ENCODE assay signal across 8 cellular contexts in the genomic region with DNA sequence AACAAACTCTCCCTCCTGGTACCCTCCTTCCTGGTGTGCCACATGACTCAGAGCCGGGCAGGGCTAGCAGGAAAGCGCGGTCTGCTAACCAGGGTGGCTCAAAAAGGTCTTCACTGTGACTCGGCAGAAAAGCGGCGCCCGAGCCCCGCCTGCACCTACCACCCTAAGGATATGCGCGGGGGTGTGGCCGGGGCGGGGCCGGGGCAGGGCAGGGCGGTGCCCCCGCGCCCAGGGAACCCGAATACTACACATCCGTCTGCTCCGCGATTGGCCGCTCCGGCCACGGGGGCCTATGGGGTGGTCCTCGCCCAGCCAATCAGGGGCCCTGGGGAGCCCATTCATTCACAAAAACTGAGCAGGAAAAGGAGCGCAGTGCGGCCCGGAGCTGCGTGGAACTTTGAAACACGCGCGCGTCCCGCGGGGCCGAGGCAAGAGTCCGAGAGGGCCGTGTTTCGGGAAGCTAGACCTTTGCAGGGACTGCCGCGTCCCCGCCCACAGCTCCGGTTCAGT. TPM values are rescaled to one million over a fixed set of nuclear protein-coding genes. Genes with fewer than 3 reads are reported as not detected.
DNase-seq lines count a peak whose midpoint lies in the region; ATAC-seq and TF ChIP-seq lines count a peak whose summit lies in the region.

No MANE protein-coding gene starts in this region.

- H3K4me3 ChIP-seq in adipocyte (ENCODE audit: low read length) = peak overlapping the region; percentile 88
- H3K4me3 ChIP-seq in prostate gland = peak overlapping the region; percentile 49 to 51
- peak overlapping the region; percentile 68 for H3K4me3 ChIP-seq in urinary bladder (ENCODE audit: low read depth, low read length)

- intact Hi-C loops in left ventricle myocardium superior (cut with micrococcal nuclease) (no loop called here), prostate gland (cut with DNase I) (no loop called here)

- DNase-seq in GM13976 (ENCODE audit: low spot score) (peak; percentile 98), NCI-H1417 (lab: John Stamatoyannopoulos, UW) (peak; percentile 84 to 93 (median 89)), SW 1271 (lab: John Stamatoyannopoulos, UW) (peak; percentile 78 to 90), adipocyte (ENCODE audit: low read depth) (peak; percentile 92), left ventricle myocardium superior (peak; percentile 93), prostate gland (ENCODE audit: low spot score) (peak; percentile 88)

- WGBS in prostate gland = under 1% methylated on average over 29 of the region's 42 CpGs
- under 1% methylated on average over 42 of the region's 42 CpGs for WGBS in urinary bladder

- H3K4me1 ChIP-seq in adipocyte (ENCODE audit: control insufficient read depth, insufficient read depth, low read length) (peaks cover 22% of the 10 kb centered on the region), prostate gland (replicated peaks) (peaks cover 6% of the 10 kb centered on the region), urinary bladder (ENCODE audit: insufficient read depth) (no peaks in the 10 kb centered on the region)

- in situ Hi-C loops in GM13976 (cut with MboI; ENCODE audit: low sequenced_read_pairs, unreplicated experiment) = no loop called here

- TF ChIP-seq CTCF in GM13976 (IDR thresholded peaks at IDR 0.05; ENCODE audit: borderline replicate concordance, control extremely low read depth, extremely low read depth, insufficient read depth, missing control alignments) (no peak), prostate gland (IDR thresholded peaks at IDR 0.05) (no peak)

- H3K27ac ChIP-seq in prostate gland = peak overlapping the region in 1 of 2 donors; percentile 48
- H3K27ac ChIP-seq in urinary bladder (ENCODE audit: low read depth) = no peak overlapping the region

- H3K36me3 ChIP-seq in adipocyte (ENCODE audit: control insufficient read depth, insufficient read depth, low read length, severe bottlenecking) (no peaks in the 10 kb centered on the region), prostate gland (no peaks in the 10 kb centered on the region), urinary bladder (ENCODE audit: insufficient read depth) (no peaks in the 10 kb centered on the region)

- H3K9me3 ChIP-seq in adipocyte (ENCODE audit: control insufficient read depth, low read length) = no peaks in the 10 kb centered on the region
- no peaks in the 10 kb centered on the region for H3K9me3 ChIP-seq in prostate gland

- H3K27me3 ChIP-seq in adipocyte (replicated peaks; ENCODE audit: control insufficient read depth, insufficient read depth, low read length) (no peaks in the 10 kb centered on the region), prostate gland (replicated peaks; ENCODE audit: insufficient read depth) (no peaks in the 10 kb centered on the region)

- no peak for TF ChIP-seq POLR2A in prostate gland (IDR thresholded peaks at IDR 0.05)

- ATAC-seq in HG02798 (IDR thresholded peaks at IDR 0.05; ENCODE audit: poor library complexity, unreplicated experiment) = peak; percentile 88
- peak; percentile 96 for ATAC-seq in left ventricle myocardium superior

- H3K9ac ChIP-seq in adipocyte (ENCODE audit: low read length) = peak overlapping the region; percentile 75

RNA-seq across cellular contexts. Expression of gene LRP8, which starts 1.7 kb away (rescaled TPM):
- total RNA-seq in left ventricle myocardium superior (1.3 TPM), prostate gland (100 to 1,000 TPM in 1 of 2 donors, 1 to 10 TPM in 1; 6.7 to 130 TPM), urinary bladder (3.8 TPM)
- polyA plus RNA-seq in urinary bladder = 2.3 TPM
